25 cellular contexts compared by ENCODE assay signal in genomic region chr5:66518753-66519152, GRCh38.
DNase-seq lines count a peak whose midpoint lies in the region; ATAC-seq and TF ChIP-seq lines count a peak whose summit lies in the region.
"Had no signal": no experiment of that assay in that cellular context is flagged by ENCODE, and none has a peak within 500 bp of the region (broad histone marks: within the 10 kb centered on the region; RNA-seq: fewer than 3 reads in every experiment).

No MANE protein-coding gene starts in this region.

- peak overlapping the region in 2 of 3 experiments; percentile 15 to 42 for H3K27ac Mint-ChIP-seq in nephron
- no peak overlapping the region for H3K27ac Mint-ChIP-seq in stimulated activated naive CD8-positive, alpha-beta T cell treated with anti-CD3 and anti-CD28 coated beads, Interleukin-15, amount 100 ng/mL, for 72 hours
- H3K27ac Mint-ChIP-seq: CD4-positive, CD25-positive, alpha-beta regulatory T cell; GM23338; naive thymus-derived CD8-positive, alpha-beta T cell had no signal

- H3K27me3 Mint-ChIP-seq in nephron (ENCODE audit: low read depth): no peaks in the 10 kb centered on the region
- peaks cover 6% of the 10 kb centered on the region for H3K27me3 Mint-ChIP-seq in stimulated activated naive CD8-positive, alpha-beta T cell treated with anti-CD3 and anti-CD28 coated beads, Interleukin-15, amount 100 ng/mL, for 72 hours
- H3K27me3 Mint-ChIP-seq: CD4-positive, CD25-positive, alpha-beta regulatory T cell had no signal

- H3K4me1 Mint-ChIP-seq in nephron: no peaks in the 10 kb centered on the region
- H3K4me1 Mint-ChIP-seq in stimulated activated naive CD8-positive, alpha-beta T cell treated with anti-CD3 and anti-CD28 coated beads, Interleukin-15, amount 100 ng/mL, for 72 hours: no peaks in the 10 kb centered on the region
- H3K4me1 Mint-ChIP-seq: CD4-positive, CD25-positive, alpha-beta regulatory T cell; GM23338 had no signal

- H3K9me3 ChIP-seq in SK-N-MC (ENCODE audit: low read depth, low read length): peaks cover 6% of the 10 kb centered on the region; the same call in 1 of the 2 replicates
- H3K9me3 ChIP-seq: SJSA1 had no signal

- no peaks in the 10 kb centered on the region for H3K36me3 ChIP-seq in SK-N-MC (ENCODE audit: insufficient read depth, low read length)
- H3K36me3 ChIP-seq: adrenal gland, MG63, SJSA1, tibial nerve had no signal

- TF ChIP-seq CTCF in epithelial cell of proximal tubule (conservative IDR thresholded peaks at IDR 0.05; ENCODE audit: low read depth, low read length): no peak
- no peak for TF ChIP-seq CTCF in nephron (IDR thresholded peaks at IDR 0.05; ENCODE audit: unreplicated experiment in 3 of 3)

- H3K4me3 ChIP-seq in SK-N-MC (peak overlapping the region; percentile 62), epithelial cell of proximal tubule (ENCODE audit: low read depth, low read length) (no peak overlapping the region)
- H3K4me3 ChIP-seq: adrenal gland, GM23338, MG63, PC-9, SJSA1, skin epidermis, tibial nerve had no signal

- ATAC-seq in HG03196 (IDR thresholded peaks at IDR 0.05; ENCODE audit: unreplicated experiment) (no peak), HG02759 (IDR thresholded peaks at IDR 0.05; ENCODE audit: unreplicated experiment) (no peak)
- ATAC-seq in stimulated activated naive CD8-positive, alpha-beta T cell treated with anti-CD3 and anti-CD28 coated beads, Interleukin-15, amount 100 ng/mL, for 72 hours: no peak
- ATAC-seq: GM23338; HepG2; naive thymus-derived CD8-positive, alpha-beta T cell had no signal

- H3K9ac ChIP-seq in SK-N-MC (ENCODE audit: insufficient read length): no peak overlapping the region

- peaks cover 16% of the 10 kb centered on the region for H3K9me3 Mint-ChIP-seq in nephron
- peaks cover 8 to 11% of the 10 kb centered on the region in 2 donors for H3K9me3 Mint-ChIP-seq in stimulated activated naive CD8-positive, alpha-beta T cell treated with anti-CD3 and anti-CD28 coated beads, Interleukin-15, amount 100 ng/mL, for 72 hours

- DNase-seq in ELF-1 (ENCODE audit: low read depth, low spot score): peak; percentile 5
- DNase-seq in SK-N-MC (ENCODE audit: low read depth, low spot score): peak; percentile 95
- peak; percentile 54 for DNase-seq in epithelial cell of proximal tubule (ENCODE audit: low read depth)
- DNase-seq in stimulated activated naive CD8-positive, alpha-beta T cell treated with anti-CD3 and anti-CD28 coated beads, Interleukin-15, amount 100 ng/mL, for 72 hours: no peak
- DNase-seq in stimulated activated CD4-positive, alpha-beta T cell treated with anti-CD3 and anti-CD28 coated beads, Interleukin-4, amount 100 ng/mL, for 1 hour: no peak
- DNase-seq: activated gamma-delta T cell; adrenal gland; CD4-positive, CD25-positive, alpha-beta regulatory T cell; DMS153; mesendoderm; MG63; naive thymus-derived CD8-positive, alpha-beta T cell; NCI-H1436; NCI-H82; PC-9; stimulated activated naive CD4-positive, alpha-beta T cell treated with Interleukin-2 at 50 U/mL for 16 hours had no signal

- peaks cover 4% of the 10 kb centered on the region for H3K36me3 Mint-ChIP-seq in nephron (ENCODE audit: low read depth)
- H3K36me3 Mint-ChIP-seq: CD4-positive, CD25-positive, alpha-beta regulatory T cell; naive thymus-derived CD8-positive, alpha-beta T cell had no signal

- no peak overlapping the region for H3K4me3 Mint-ChIP-seq in nephron
- H3K4me3 Mint-ChIP-seq in stimulated activated naive CD8-positive, alpha-beta T cell treated with anti-CD3 and anti-CD28 coated beads, Interleukin-15, amount 100 ng/mL, for 72 hours: no peak overlapping the region
- H3K4me3 Mint-ChIP-seq: CD4-positive, CD25-positive, alpha-beta regulatory T cell; GM23338; naive thymus-derived CD8-positive, alpha-beta T cell had no signal

- H3K27ac ChIP-seq in SK-N-MC: peak overlapping the region; percentile 85; the same call in 1 of the 2 replicates
- H3K27ac ChIP-seq: adrenal gland, PC-9, SJSA1, skin epidermis, tibial nerve, VCaP had no signal

Comparison
In these comparisons a context has a peak if more than half of its experiments do, and no peak if none do; other contexts are left out.
1. DNase-seq: peak in ELF-1 (single experiment), SK-N-MC (single experiment) and epithelial cell of proximal tubule (single experiment); none in stimulated activated naive CD8-positive, alpha-beta T cell treated with anti-CD3 and anti-CD28 coated beads, Interleukin-15, amount 100 ng/mL, for 72 hours (0 of 2) and stimulated activated CD4-positive, alpha-beta T cell treated with anti-CD3 and anti-CD28 coated beads, Interleukin-4, amount 100 ng/mL, for 1 hour (single experiment).
2. H3K27ac Mint-ChIP-seq: peak in nephron (2 of 3); none in stimulated activated naive CD8-positive, alpha-beta T cell treated with anti-CD3 and anti-CD28 coated beads, Interleukin-15, amount 100 ng/mL, for 72 hours (0 of 2).